In the genomic region with DNA sequence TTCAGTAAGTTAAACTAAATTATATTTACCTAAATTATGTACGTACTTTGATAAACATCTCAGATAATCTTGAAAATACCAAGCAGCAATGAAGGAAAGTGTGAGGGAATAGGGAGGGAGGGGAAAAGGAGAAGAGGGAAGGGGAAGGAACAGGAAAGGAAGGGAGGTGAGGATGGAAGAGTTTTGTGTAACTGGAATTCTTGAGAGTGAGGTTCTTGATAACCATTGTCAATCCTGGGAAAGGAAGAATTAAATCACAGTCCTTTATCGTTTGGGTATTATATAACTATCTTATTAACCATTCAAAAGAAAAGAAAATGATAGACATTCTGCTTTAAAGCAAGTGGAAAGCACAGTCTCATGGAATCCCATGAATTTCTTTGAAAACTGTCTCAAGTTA, we compare ENCODE assay signal across 28 cellular contexts.
"Had no signal": no experiment of that assay in that cellular context is flagged by ENCODE, and none has a peak within 500 bp of the region (broad histone marks: within the 10 kb centered on the region; RNA-seq: fewer than 3 reads in every experiment).

No MANE protein-coding gene starts in this region.

- H3K4me1 ChIP-seq: colonic mucosa, esophagus muscularis mucosa, esophagus squamous epithelium, foreskin keratinocyte, gastrocnemius medialis, gastroesophageal sphincter, heart left ventricle, heart right ventricle had no signal

- H3K36me3 ChIP-seq: colonic mucosa, esophagus muscularis mucosa, esophagus squamous epithelium, gastrocnemius medialis, gastroesophageal sphincter, heart left ventricle, heart right ventricle had no signal

- H3K27ac ChIP-seq: colonic mucosa, coronary artery, dorsolateral prefrontal cortex, epithelial cell of prostate, esophagus muscularis mucosa, esophagus squamous epithelium, foreskin keratinocyte, gastrocnemius medialis, gastroesophageal sphincter, heart left ventricle, heart right ventricle had no signal

- ATAC-seq: effector memory CD8-positive, alpha-beta T cell; esophagus mucosa; foreskin keratinocyte; gastrocnemius medialis; gastroesophageal sphincter; heart left ventricle; heart right ventricle had no signal

- H3K4me3 ChIP-seq: colonic mucosa, coronary artery, dorsolateral prefrontal cortex, esophagus muscularis mucosa, esophagus squamous epithelium, gastrocnemius medialis, gastroesophageal sphincter, heart left ventricle, heart right ventricle had no signal

- FAIRE-seq: colon, endothelial cell of umbilical vein, frontal cortex had no signal

- H3K9me3 Mint-ChIP-seq: dendritic cell treated with granulocyte-macrophage colony-stimulating factor and Interleukin-4, amounts not matched to agents 40 ng/mL and 50 ng/mL, for 4 days; endodermal cell had no signal

- H3K4me1 Mint-ChIP-seq: endodermal cell had no signal

- H3K4me3 Mint-ChIP-seq: dendritic cell treated with granulocyte-macrophage colony-stimulating factor and Interleukin-4, amounts not matched to agents 40 ng/mL and 50 ng/mL, for 4 days; effector memory CD8-positive, alpha-beta T cell; endodermal cell had no signal

- H3K27me3 Mint-ChIP-seq: dendritic cell treated with granulocyte-macrophage colony-stimulating factor and Interleukin-4, amounts not matched to agents 40 ng/mL and 50 ng/mL, for 4 days; effector memory CD8-positive, alpha-beta T cell had no signal

- H3K27me3 ChIP-seq: colonic mucosa, dorsolateral prefrontal cortex, esophagus muscularis mucosa, esophagus squamous epithelium, foreskin keratinocyte, gastrocnemius medialis, gastroesophageal sphincter, heart left ventricle, heart right ventricle had no signal

- DNase-seq: colonic mucosa; cortex of kidney; dermis blood vessel endothelial cell; dorsolateral prefrontal cortex; effector CD4-positive, alpha-beta T cell; effector CD8-positive, alpha-beta T cell; effector memory CD4-positive, alpha-beta T cell; effector memory CD8-positive, alpha-beta T cell; endodermal cell; erythroblast; esophagus squamous epithelium; foreskin fibroblast; foreskin keratinocyte; foreskin melanocyte; gastrocnemius medialis; glutamatergic neuron; head of caudate nucleus; heart left ventricle; heart right ventricle had no signal

- H3K9me3 ChIP-seq: colonic mucosa, esophagus muscularis mucosa, esophagus squamous epithelium, gastrocnemius medialis, gastroesophageal sphincter, heart left ventricle, heart right ventricle had no signal

- H3K27ac Mint-ChIP-seq: dendritic cell treated with granulocyte-macrophage colony-stimulating factor and Interleukin-4, amounts not matched to agents 40 ng/mL and 50 ng/mL, for 4 days; effector memory CD8-positive, alpha-beta T cell; endodermal cell had no signal
